In genomic region chr20:34539756-34540155, GRCh38 we compare ENCODE assay signal across 27 cellular contexts.
"Had no signal": no experiment of that assay in that cellular context is flagged by ENCODE, and none has a peak within 500 bp of the region (broad histone marks: within the 10 kb centered on the region; RNA-seq: fewer than 3 reads in every experiment).

No MANE protein-coding gene starts in this region.

- H3K9me3 ChIP-seq: esophagus muscularis mucosa, gastroesophageal sphincter, heart left ventricle, left lung, ovary, psoas muscle, sigmoid colon, thoracic aorta, tibial nerve, upper lobe of left lung had no signal

- H3K4me3 ChIP-seq: coronary artery, esophagus muscularis mucosa, gastroesophageal sphincter, heart left ventricle, hepatocyte, left lung, ovary, psoas muscle, sigmoid colon, thoracic aorta, tibial nerve, upper lobe of left lung had no signal

- H3K36me3 ChIP-seq: ovary had no signal

- H3K27ac ChIP-seq: coronary artery, esophagus muscularis mucosa, foreskin keratinocyte, gastroesophageal sphincter, hepatocyte, left lung, ovary, psoas muscle, thoracic aorta, upper lobe of left lung had no signal

- H3K79me2 ChIP-seq: hepatocyte had no signal

- H3K4me3 Mint-ChIP-seq: naive thymus-derived CD8-positive, alpha-beta T cell; nephron progenitor cell; stimulated activated naive B cell treated with anti-CD40 and anti-IgM and Interleukin-4, amounts not matched to agents 10 μg/mL and 1 μg/mL and 100 μg/mL, for 72 hours; stimulated activated naive CD8-positive, alpha-beta T cell treated with anti-CD3 and anti-CD28 coated beads, Interleukin-15, Interleukin-2, amounts not matched to agents 100 ng/mL and 50 ng/mL, for 24 hours had no signal

- H2AFZ ChIP-seq: hepatocyte had no signal

- DNase-seq: dermis blood vessel endothelial cell; effector memory CD4-positive, alpha-beta T cell; foreskin keratinocyte; kidney; left cardiac atrium; left lung; mesenchymal stem cell; midbrain; nephron progenitor cell; nucleus accumbens; ovary; psoas muscle; sigmoid colon; stimulated activated CD4-positive, alpha-beta T cell treated with anti-CD3 and anti-CD28 coated beads, Interleukin-4, amount 100 ng/mL, for 4 hours; stimulated activated naive B cell treated with anti-CD40 and anti-IgM and Interleukin-4, amounts not matched to agents 10 μg/mL and 1 μg/mL and 100 μg/mL, for 72 hours; upper lobe of left lung had no signal

- H3K9me3 Mint-ChIP-seq: naive thymus-derived CD8-positive, alpha-beta T cell; nephron progenitor cell; stimulated activated naive B cell treated with anti-CD40 and anti-IgM and Interleukin-4, amounts not matched to agents 10 μg/mL and 1 μg/mL and 100 μg/mL, for 72 hours; stimulated activated naive CD8-positive, alpha-beta T cell treated with anti-CD3 and anti-CD28 coated beads, Interleukin-15, Interleukin-2, amounts not matched to agents 100 ng/mL and 50 ng/mL, for 24 hours had no signal

- H3K27ac Mint-ChIP-seq: stimulated activated naive B cell treated with anti-CD40 and anti-IgM and Interleukin-4, amounts not matched to agents 10 μg/mL and 1 μg/mL and 100 μg/mL, for 72 hours; stimulated activated naive CD8-positive, alpha-beta T cell treated with anti-CD3 and anti-CD28 coated beads, Interleukin-15, Interleukin-2, amounts not matched to agents 100 ng/mL and 50 ng/mL, for 24 hours had no signal

- ATAC-seq: foreskin keratinocyte; gastroesophageal sphincter; heart left ventricle; left cardiac atrium; left lung; naive thymus-derived CD8-positive, alpha-beta T cell; right cardiac atrium; stimulated activated naive B cell treated with anti-CD40 and anti-IgM and Interleukin-4, amounts not matched to agents 10 μg/mL and 1 μg/mL and 100 μg/mL, for 72 hours had no signal

- H3K4me1 ChIP-seq: foreskin keratinocyte, psoas muscle had no signal

- H3K4me2 ChIP-seq: hepatocyte had no signal

- FAIRE-seq: kidney, urothelium cell line had no signal

- H3K27me3 ChIP-seq: esophagus muscularis mucosa, foreskin keratinocyte, gastroesophageal sphincter, heart left ventricle, hepatocyte, left lung, ovary, sigmoid colon, tibial nerve, upper lobe of left lung had no signal

- H3K27me3 Mint-ChIP-seq: naive thymus-derived CD8-positive, alpha-beta T cell; stimulated activated naive CD8-positive, alpha-beta T cell treated with anti-CD3 and anti-CD28 coated beads, Interleukin-15, Interleukin-2, amounts not matched to agents 100 ng/mL and 50 ng/mL, for 24 hours had no signal
